In the genomic region with DNA sequence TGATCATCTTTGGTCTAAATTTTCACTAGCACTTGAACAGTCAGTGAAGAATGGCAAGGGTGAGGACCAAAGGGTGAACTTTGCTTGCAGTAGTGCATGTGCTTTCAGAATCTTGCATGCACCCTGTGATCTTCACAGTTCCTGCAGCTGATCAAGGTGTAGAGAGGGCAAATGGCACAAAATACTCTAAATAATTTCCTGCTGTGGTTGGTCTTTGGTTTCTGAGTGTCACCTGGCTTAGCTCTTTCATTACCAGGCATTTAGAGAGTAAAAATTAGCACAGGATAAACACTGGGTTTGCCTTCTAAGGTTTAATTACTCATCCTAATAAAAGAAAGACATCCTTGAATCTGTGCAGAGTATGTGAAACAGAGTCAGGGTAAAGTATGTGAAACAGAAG, we compare ENCODE assay signal across 10 cellular contexts. TPM values are rescaled to one million over a fixed set of nuclear protein-coding genes. Genes with fewer than 3 reads are reported as not detected.
DNase-seq lines count a peak whose midpoint lies in the region; ATAC-seq and TF ChIP-seq lines count a peak whose summit lies in the region.
"Had no signal": no experiment of that assay in that cellular context is flagged by ENCODE, and none has a peak within 500 bp of the region (broad histone marks: within the 10 kb centered on the region; RNA-seq: fewer than 3 reads in every experiment).

No MANE protein-coding gene starts in this region.

- H3K4me3 Mint-ChIP-seq in naive thymus-derived CD4-positive, alpha-beta T cell: peak overlapping the region in 9 of 10 donors; percentile 0 to 79 (median 37)
- H3K4me3 Mint-ChIP-seq: memory B cell had no signal

- peaks cover 95% of the 10 kb centered on the region for H3K36me3 ChIP-seq in RWPE2 (ENCODE audit: low read depth)
- no peaks in the 10 kb centered on the region for H3K36me3 ChIP-seq in naive thymus-derived CD4-positive, alpha-beta T cell (ENCODE audit: control insufficient read depth in 2 of 3, insufficient read depth in 3 of 3, low read length in 3 of 3)
- H3K36me3 ChIP-seq in uterus: no peaks in the 10 kb centered on the region

- TF ChIP-seq CTCF in RWPE2 (IDR thresholded peaks at IDR 0.05; ENCODE audit: poor library complexity, severe bottlenecking) (no peak), uterus (IDR thresholded peaks at IDR 0.05) (no peak)

- H3K4me1 Mint-ChIP-seq in naive thymus-derived CD4-positive, alpha-beta T cell: peaks cover 51 to 89% (median 84%) of the 10 kb centered on the region in 7 donors

- H3K27ac ChIP-seq in RWPE2 (ENCODE audit: poor library complexity, severe bottlenecking): peak overlapping the region; percentile 84
- no peak overlapping the region for H3K27ac ChIP-seq in naive thymus-derived CD4-positive, alpha-beta T cell (ENCODE audit: low read depth, low read length)
- H3K27ac ChIP-seq in uterus: no peak overlapping the region

- H3K4me3 ChIP-seq in RWPE2 (ENCODE audit: severe bottlenecking) (no peak overlapping the region), uterus (no peak overlapping the region)
- no peak overlapping the region for H3K4me3 ChIP-seq in naive thymus-derived CD4-positive, alpha-beta T cell (ENCODE audit: low read length)

- ATAC-seq in GM18868 (IDR thresholded peaks at IDR 0.05; ENCODE audit: unreplicated experiment) (peak; percentile 31), HG02678 (IDR thresholded peaks at IDR 0.05; ENCODE audit: unreplicated experiment) (peak; percentile 39), RWPE2 (ENCODE audit: low read depth) (no peak), HG02588 (IDR thresholded peaks at IDR 0.05; ENCODE audit: unreplicated experiment) (no peak), HG03139 (IDR thresholded peaks at IDR 0.05; ENCODE audit: unreplicated experiment) (no peak)
- no peak for ATAC-seq in naive thymus-derived CD4-positive, alpha-beta T cell

- TF ChIP-seq POLR2A in uterus (IDR thresholded peaks at IDR 0.05): no peak

- POLR2A ChIA-PET in naive thymus-derived CD4-positive, alpha-beta T cell (lab: Charles Lee): interaction anchor here (1.8 to 2.8 kb wide), 2 partner anchors 9 to 11 kb away, joined by 5 to 16 read pairs; a partner anchor contains a TSS

- H3K9me3 Mint-ChIP-seq in naive thymus-derived CD4-positive, alpha-beta T cell: peaks cover 0 to 2% (median 0%) of the 10 kb centered on the region in 11 donors
- H3K9me3 Mint-ChIP-seq: memory B cell had no signal

- peak overlapping the region in 2 of 9 donors; percentile 13 to 64 for H3K27ac Mint-ChIP-seq in naive thymus-derived CD4-positive, alpha-beta T cell
- H3K27ac Mint-ChIP-seq: memory B cell had no signal

- CTCF ChIA-PET in naive thymus-derived CD4-positive, alpha-beta T cell (lab: Charles Lee): interaction anchor here (1.0 kb wide), 1 partner anchor 9 kb away, joined by 3 read pairs; no protein-coding TSS in a partner anchor

- H3K9me3 ChIP-seq in RWPE2 (ENCODE audit: severe bottlenecking) (no peaks in the 10 kb centered on the region), uterus (no peaks in the 10 kb centered on the region)
- no peaks in the 10 kb centered on the region for H3K9me3 ChIP-seq in naive thymus-derived CD4-positive, alpha-beta T cell (ENCODE audit: control insufficient read depth in 2 of 3, low read length in 3 of 3)

- peaks cover 95% of the 10 kb centered on the region for H3K4me1 ChIP-seq in RWPE2 (ENCODE audit: insufficient read depth, poor library complexity, severe bottlenecking)
- peaks cover 22 to 47% of the 10 kb centered on the region in 2 donors for H3K4me1 ChIP-seq in naive thymus-derived CD4-positive, alpha-beta T cell (ENCODE audit: control insufficient read depth in 2 of 2, insufficient read depth in 2 of 2, low read length in 2 of 2)
- H3K4me1 ChIP-seq in uterus: peaks cover 3 to 29% of the 10 kb centered on the region in 2 donors

- intact Hi-C loops in naive thymus-derived CD4-positive, alpha-beta T cell (cut with micrococcal nuclease): loop anchor here in 1 of 2 donors (5.0 kb wide), 1 partner anchor 533 kb away; no protein-coding TSS in a partner anchor
- intact Hi-C loops in uterus (cut with DNase I; ENCODE audit: low total_unique reads): no loop called here

- DNase-seq in RWPE2 (ENCODE audit: low spot score) (no peak), uterus (no peak), NCI-H1694 (lab: John Stamatoyannopoulos, UW) (no peak)
- no peak for DNase-seq in naive thymus-derived CD4-positive, alpha-beta T cell
- DNase-seq: Kasumi-1 had no signal

- H3K27me3 ChIP-seq in RWPE2 (ENCODE audit: insufficient read depth, poor library complexity, severe bottlenecking) (no peaks in the 10 kb centered on the region), uterus (no peaks in the 10 kb centered on the region)
- H3K27me3 ChIP-seq in naive thymus-derived CD4-positive, alpha-beta T cell (ENCODE audit: control insufficient read depth in 2 of 2, insufficient read depth in 2 of 2, low read length in 2 of 2): no peaks in the 10 kb centered on the region

- H3K27me3 Mint-ChIP-seq in naive thymus-derived CD4-positive, alpha-beta T cell: no peaks in the 10 kb centered on the region
- H3K27me3 Mint-ChIP-seq: memory B cell had no signal

- peaks cover 0 to 43% (median 4%) of the 10 kb centered on the region in 5 donors for H3K36me3 Mint-ChIP-seq in naive thymus-derived CD4-positive, alpha-beta T cell

RNA-seq across cellular contexts. Expression of a gene that starts 11.4 kb away (rescaled TPM):
- total RNA-seq in naive thymus-derived CD4-positive, alpha-beta T cell: 10 to 100 TPM; 59.2 to 66.6 (median 64.3) TPM
- polyA plus RNA-seq in naive thymus-derived CD4-positive, alpha-beta T cell: 1 to 10 TPM; 4.2 to 8.4 TPM
- 10 to 100 TPM; 17.9 to 58.5 (median 52.5) TPM for total RNA-seq in uterus

Comparison
In these comparisons a context has a peak if more than half of its experiments do, and no peak if none do; other contexts are left out.
1. ATAC-seq: peak in GM18868 (single experiment) and HG02678 (single experiment); none in RWPE2 (single experiment), naive thymus-derived CD4-positive, alpha-beta T cell (single experiment), HG02588 (single experiment) and HG03139 (single experiment).